Comparison of ENCODE assay signal across 1 cellular context in genomic region chr6:125597411-125598253, GRCh38.
TF ChIP-seq lines count a peak whose summit lies in the region.

No MANE protein-coding gene starts in this region.

TF ChIP-seq in HepG2, 621 proteins besides CTCF, POLR2A, EP300 and RAD21 (continued from another document):
- TF ChIP-seq ZNF224 (CRISPR knock-in tag; IDR thresholded peaks at IDR 0.05) (no peak), RBFOX2 (IDR thresholded peaks at IDR 0.05; ENCODE audit: low read depth, low read length) (no peak), SOX5 (CRISPR knock-in tag; IDR thresholded peaks at IDR 0.05; ENCODE audit: borderline replicate concordance) (no peak), POLR2G (IDR thresholded peaks at IDR 0.05; ENCODE audit: low read depth, low read length) (no peak), ZSCAN12 (CRISPR knock-in tag; IDR thresholded peaks at IDR 0.05) (no peak)
